ENCODE assay signal across 19 cellular contexts in genomic region chr1:17844146-17844826, GRCh38.
"Had no signal": no experiment of that assay in that cellular context is flagged by ENCODE, and none has a peak within 500 bp of the region (broad histone marks: within the 10 kb centered on the region; RNA-seq: fewer than 3 reads in every experiment).

No MANE protein-coding gene starts in this region.

- DNase-seq: activated CD4-positive, alpha-beta T cell treated with anti-CD3 and anti-CD28 coated beads, Interleukin-2, amount 10 ng/mL, durations not matched to agents 7 days and 5 days; activated CD4-positive, CD25-positive, alpha-beta regulatory T cell; activated CD8-positive, alpha-beta memory T cell treated with anti-CD3 and anti-CD28 coated beads for 24 hours; activated naive CD4-positive, alpha-beta T cell treated with anti-CD3 and anti-CD28 coated beads, Interleukin-2, amount 10 ng/mL, durations not matched to agents 7 days and 5 days; adrenal gland; central memory CD4-positive, alpha-beta T cell; effector memory CD8-positive, alpha-beta T cell; hypothalamus; left colon; mammary epithelial cell; naive thymus-derived CD4-positive, alpha-beta T cell; spleen; stimulated activated CD4-positive, alpha-beta T cell treated with anti-CD3 and anti-CD28 coated beads, Interleukin-1b, Interleukin-23, amount 100 ng/mL, for 48 hours; T-helper 17 cell; trophoblast cell had no signal

- H3K4me1 Mint-ChIP-seq: activated CD4-positive, alpha-beta T cell treated with anti-CD3 and anti-CD28 coated beads, Interleukin-2, amount 10 ng/mL, durations not matched to agents 7 days and 5 days; activated naive CD4-positive, alpha-beta T cell treated with anti-CD3 and anti-CD28 coated beads, Interleukin-2, amount 10 ng/mL, durations not matched to agents 7 days and 5 days; activated T-helper 17 cell treated with anti-CD3 and anti-CD28 coated beads, Interleukin-2, amount 50 U/mL, for 72 hours; naive thymus-derived CD4-positive, alpha-beta T cell; stimulated activated memory B cell treated with anti-CD40 and anti-IgM and Interleukin-4, amounts not matched to agents 10 μg/mL and 1 μg/mL and 100 μg/mL, for 72 hours; T-helper 17 cell had no signal

- H3K4me3 Mint-ChIP-seq: activated CD4-positive, alpha-beta T cell treated with anti-CD3 and anti-CD28 coated beads, Interleukin-2, amount 10 ng/mL, durations not matched to agents 7 days and 5 days; activated naive CD4-positive, alpha-beta T cell treated with anti-CD3 and anti-CD28 coated beads, Interleukin-2, amount 10 ng/mL, durations not matched to agents 7 days and 5 days; activated T-helper 17 cell treated with anti-CD3 and anti-CD28 coated beads, Interleukin-2, amount 50 U/mL, for 72 hours; dendritic cell treated with granulocyte-macrophage colony-stimulating factor and Interleukin-4, amounts not matched to agents 40 ng/mL and 50 ng/mL, for 4 days; effector memory CD8-positive, alpha-beta T cell; naive thymus-derived CD4-positive, alpha-beta T cell; stimulated activated memory B cell treated with anti-CD40 and anti-IgM and Interleukin-4, amounts not matched to agents 10 μg/mL and 1 μg/mL and 100 μg/mL, for 72 hours; T-helper 17 cell had no signal

- H3K36me3 Mint-ChIP-seq: activated naive CD4-positive, alpha-beta T cell treated with anti-CD3 and anti-CD28 coated beads, Interleukin-2, amount 10 ng/mL, durations not matched to agents 7 days and 5 days; naive thymus-derived CD4-positive, alpha-beta T cell; stimulated activated memory B cell treated with anti-CD40 and anti-IgM and Interleukin-4, amounts not matched to agents 10 μg/mL and 1 μg/mL and 100 μg/mL, for 72 hours had no signal

- H3K9me3 Mint-ChIP-seq: activated CD4-positive, alpha-beta T cell treated with anti-CD3 and anti-CD28 coated beads, Interleukin-2, amount 10 ng/mL, durations not matched to agents 7 days and 5 days; activated naive CD4-positive, alpha-beta T cell treated with anti-CD3 and anti-CD28 coated beads, Interleukin-2, amount 10 ng/mL, durations not matched to agents 7 days and 5 days; activated T-helper 17 cell treated with anti-CD3 and anti-CD28 coated beads, Interleukin-2, amount 50 U/mL, for 72 hours; dendritic cell treated with granulocyte-macrophage colony-stimulating factor and Interleukin-4, amounts not matched to agents 40 ng/mL and 50 ng/mL, for 4 days had no signal

- H3K27me3 Mint-ChIP-seq: activated CD4-positive, alpha-beta T cell treated with anti-CD3 and anti-CD28 coated beads, Interleukin-2, amount 10 ng/mL, durations not matched to agents 7 days and 5 days; activated naive CD4-positive, alpha-beta T cell treated with anti-CD3 and anti-CD28 coated beads, Interleukin-2, amount 10 ng/mL, durations not matched to agents 7 days and 5 days had no signal

- H3K4me3 ChIP-seq: adrenal gland, spleen had no signal

- H3K27ac Mint-ChIP-seq: activated CD4-positive, alpha-beta T cell treated with anti-CD3 and anti-CD28 coated beads, Interleukin-2, amount 10 ng/mL, durations not matched to agents 7 days and 5 days; activated naive CD4-positive, alpha-beta T cell treated with anti-CD3 and anti-CD28 coated beads, Interleukin-2, amount 10 ng/mL, durations not matched to agents 7 days and 5 days; activated T-helper 17 cell treated with anti-CD3 and anti-CD28 coated beads, Interleukin-2, amount 50 U/mL, for 72 hours; dendritic cell treated with granulocyte-macrophage colony-stimulating factor and Interleukin-4, amounts not matched to agents 40 ng/mL and 50 ng/mL, for 4 days; effector memory CD8-positive, alpha-beta T cell; naive thymus-derived CD4-positive, alpha-beta T cell; progenitor cell of endocrine pancreas; stimulated activated memory B cell treated with anti-CD40 and anti-IgM and Interleukin-4, amounts not matched to agents 10 μg/mL and 1 μg/mL and 100 μg/mL, for 72 hours; T-helper 17 cell had no signal
